ENCODE assay signal across 1 cellular context in the genomic region with DNA sequence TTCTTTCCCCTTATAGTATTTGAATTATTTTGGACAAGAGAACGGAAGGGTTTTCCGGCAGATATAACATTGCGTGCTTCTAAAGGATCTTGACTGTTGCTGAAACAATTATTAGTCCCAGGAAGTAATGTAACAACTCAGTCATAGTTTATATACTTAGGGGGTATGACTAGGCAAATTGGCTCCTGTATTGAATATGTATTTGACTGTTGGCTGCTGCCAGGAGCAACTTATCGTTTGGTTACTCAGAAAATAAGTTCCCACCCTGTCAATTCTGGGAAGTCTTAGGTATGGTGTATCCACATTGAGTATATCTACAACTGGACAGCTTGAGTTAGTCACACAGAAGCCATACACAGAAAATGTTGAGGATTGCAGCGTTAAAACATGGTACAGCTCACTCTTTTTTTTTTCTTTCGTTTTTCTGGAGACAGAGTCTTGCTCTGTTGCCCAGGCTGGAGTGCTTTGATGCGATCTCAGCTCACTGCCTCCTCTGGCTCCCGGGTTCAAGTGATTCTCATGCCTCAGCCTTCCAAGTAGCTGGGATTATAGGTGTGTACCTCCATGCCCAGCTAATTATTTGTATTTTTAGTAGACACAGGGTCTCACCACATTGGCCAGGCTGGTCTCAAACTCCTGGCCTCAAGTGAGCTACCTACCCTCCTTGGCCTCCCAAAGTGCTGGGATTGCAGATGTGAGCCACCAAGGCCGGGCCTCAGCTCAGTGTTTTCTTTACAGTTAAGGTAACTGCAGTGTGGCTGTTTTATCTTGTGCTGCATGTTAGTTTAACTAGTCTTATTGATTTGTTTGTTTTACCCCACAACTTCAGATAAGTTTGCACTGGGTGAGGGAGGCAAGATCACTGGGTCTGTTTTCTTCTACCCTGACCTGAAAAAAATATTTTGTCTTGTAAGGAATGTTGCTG.
TF ChIP-seq lines count a peak whose summit lies in the region.

No MANE protein-coding gene starts in this region.

TF ChIP-seq in HepG2, 621 proteins besides CTCF, POLR2A, EP300 and RAD21 (continued from another document and continues in another):
- TF ChIP-seq, protein P1, sequence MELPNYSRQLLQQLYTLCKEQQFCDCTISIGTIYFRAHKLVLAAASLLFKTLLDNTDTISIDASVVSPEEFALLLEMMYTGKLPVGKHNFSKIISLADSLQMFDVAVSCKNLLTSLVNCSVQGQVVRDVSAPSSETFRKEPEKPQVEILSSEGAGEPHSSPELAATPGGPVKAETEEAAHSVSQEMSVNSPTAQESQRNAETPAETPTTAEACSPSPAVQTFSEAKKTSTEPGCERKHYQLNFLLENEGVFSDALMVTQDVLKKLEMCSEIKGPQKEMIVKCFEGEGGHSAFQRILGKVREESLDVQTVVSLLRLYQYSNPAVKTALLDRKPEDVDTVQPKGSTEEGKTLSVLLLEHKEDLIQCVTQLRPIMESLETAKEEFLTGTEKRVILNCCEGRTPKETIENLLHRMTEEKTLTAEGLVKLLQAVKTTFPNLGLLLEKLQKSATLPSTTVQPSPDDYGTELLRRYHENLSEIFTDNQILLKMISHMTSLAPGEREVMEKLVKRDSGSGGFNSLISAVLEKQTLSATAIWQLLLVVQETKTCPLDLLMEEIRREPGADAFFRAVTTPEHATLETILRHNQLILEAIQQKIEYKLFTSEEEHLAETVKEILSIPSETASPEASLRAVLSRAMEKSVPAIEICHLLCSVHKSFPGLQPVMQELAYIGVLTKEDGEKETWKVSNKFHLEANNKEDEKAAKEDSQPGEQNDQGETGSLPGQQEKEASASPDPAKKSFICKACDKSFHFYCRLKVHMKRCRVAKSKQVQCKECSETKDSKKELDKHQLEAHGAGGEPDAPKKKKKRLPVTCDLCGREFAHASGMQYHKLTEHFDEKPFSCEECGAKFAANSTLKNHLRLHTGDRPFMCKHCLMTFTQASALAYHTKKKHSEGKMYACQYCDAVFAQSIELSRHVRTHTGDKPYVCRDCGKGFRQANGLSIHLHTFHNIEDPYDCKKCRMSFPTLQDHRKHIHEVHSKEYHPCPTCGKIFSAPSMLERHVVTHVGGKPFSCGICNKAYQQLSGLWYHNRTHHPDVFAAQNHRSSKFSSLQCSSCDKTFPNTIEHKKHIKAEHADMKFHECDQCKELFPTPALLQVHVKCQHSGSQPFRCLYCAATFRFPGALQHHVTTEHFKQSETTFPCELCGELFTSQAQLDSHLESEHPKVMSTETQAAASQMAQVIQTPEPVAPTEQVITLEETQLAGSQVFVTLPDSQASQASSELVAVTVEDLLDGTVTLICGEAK (IDR thresholded peaks at IDR 0.05) = no peak
- TF ChIP-seq, protein P1 (CRISPR knock-in tag; IDR thresholded peaks at IDR 0.05) = no peak
- TF ChIP-seq ZNF264 (CRISPR knock-in tag; IDR thresholded peaks at IDR 0.05) (peak; percentile 65; the same call in 1 of the 2 replicates), ZNF235 (CRISPR knock-in tag; IDR thresholded peaks at IDR 0.05; ENCODE audit: borderline replicate concordance) (no peak), FOSL2 (CRISPR knock-in tag; IDR thresholded peaks at IDR 0.05) (no peak), SOX5 (CRISPR knock-in tag; IDR thresholded peaks at IDR 0.05; ENCODE audit: borderline replicate concordance) (peak; percentile 77; the same call in 1 of the 2 replicates), ZNF484 (CRISPR knock-in tag; IDR thresholded peaks at IDR 0.05; ENCODE audit: borderline replicate concordance, low read depth) (no peak), ZSCAN21 (CRISPR knock-in tag; IDR thresholded peaks at IDR 0.05; ENCODE audit: borderline replicate concordance) (no peak), YY1 (IDR thresholded peaks at IDR 0.05; ENCODE audit: insufficient read depth, insufficient replicate concordance, low read depth, low read length) (no peak), ZIK1 (CRISPR knock-in tag; IDR thresholded peaks at IDR 0.05; ENCODE audit: borderline replicate concordance, low read depth) (no peak), HOXA7 (CRISPR knock-in tag; IDR thresholded peaks at IDR 0.05) (no peak), CBFB (CRISPR knock-in tag; IDR thresholded peaks at IDR 0.05) (no peak), PITX1 (CRISPR knock-in tag; IDR thresholded peaks at IDR 0.05) (peak; percentile 79), ZNF292 (CRISPR knock-in tag; IDR thresholded peaks at IDR 0.05; ENCODE audit: borderline replicate concordance, low read depth) (peak; percentile 89; the same call in 1 of the 2 replicates), BCL6 (CRISPR knock-in tag; IDR thresholded peaks at IDR 0.05) (peak; percentile 47; the same call in 1 of the 2 replicates), ZNF121 (CRISPR knock-in tag; IDR thresholded peaks at IDR 0.05) (peak; percentile 97), ZNF792 (CRISPR knock-in tag; IDR thresholded peaks at IDR 0.05) (no peak), ZNF274 (CRISPR knock-in tag; IDR thresholded peaks at IDR 0.05) (no peak), KDM6A (CRISPR knock-in tag; IDR thresholded peaks at IDR 0.05; ENCODE audit: low read depth) (peak; percentile 68; the same call in 1 of the 2 replicates), RCOR2 (CRISPR knock-in tag; IDR thresholded peaks at IDR 0.05) (peak; percentile 72), SPEN (CRISPR knock-in tag; IDR thresholded peaks at IDR 0.05; ENCODE audit: low read depth) (no peak; the same call in 1 of the 2 replicates), TBX2 (CRISPR knock-in tag; IDR thresholded peaks at IDR 0.05; ENCODE audit: borderline replicate concordance) (peak; percentile 76), GZF1 (CRISPR knock-in tag; IDR thresholded peaks at IDR 0.05) (no peak), GATA4 (IDR thresholded peaks at IDR 0.05; ENCODE audit: borderline replicate concordance, low read depth) (peak; percentile 82; the same call in 1 of the 2 replicates), ZNF772 (CRISPR knock-in tag; IDR thresholded peaks at IDR 0.05) (no peak), GATAD1 (CRISPR knock-in tag; IDR thresholded peaks at IDR 0.05) (0 out of 2 replicates have a peak, but pooled peaks have one; percentile 23)
- TF ChIP-seq, protein P2, sequence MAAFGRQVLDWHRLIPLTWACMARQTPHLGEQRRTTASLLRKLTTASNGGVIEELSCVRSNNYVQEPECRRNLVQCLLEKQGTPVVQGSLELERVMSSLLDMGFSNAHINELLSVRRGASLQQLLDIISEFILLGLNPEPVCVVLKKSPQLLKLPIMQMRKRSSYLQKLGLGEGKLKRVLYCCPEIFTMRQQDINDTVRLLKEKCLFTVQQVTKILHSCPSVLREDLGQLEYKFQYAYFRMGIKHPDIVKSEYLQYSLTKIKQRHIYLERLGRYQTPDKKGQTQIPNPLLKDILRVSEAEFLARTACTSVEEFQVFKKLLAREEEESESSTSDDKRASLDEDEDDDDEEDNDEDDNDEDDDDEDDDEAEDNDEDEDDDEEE (CRISPR knock-in tag; IDR thresholded peaks at IDR 0.05) = no peak
- TF ChIP-seq, protein P3, sequence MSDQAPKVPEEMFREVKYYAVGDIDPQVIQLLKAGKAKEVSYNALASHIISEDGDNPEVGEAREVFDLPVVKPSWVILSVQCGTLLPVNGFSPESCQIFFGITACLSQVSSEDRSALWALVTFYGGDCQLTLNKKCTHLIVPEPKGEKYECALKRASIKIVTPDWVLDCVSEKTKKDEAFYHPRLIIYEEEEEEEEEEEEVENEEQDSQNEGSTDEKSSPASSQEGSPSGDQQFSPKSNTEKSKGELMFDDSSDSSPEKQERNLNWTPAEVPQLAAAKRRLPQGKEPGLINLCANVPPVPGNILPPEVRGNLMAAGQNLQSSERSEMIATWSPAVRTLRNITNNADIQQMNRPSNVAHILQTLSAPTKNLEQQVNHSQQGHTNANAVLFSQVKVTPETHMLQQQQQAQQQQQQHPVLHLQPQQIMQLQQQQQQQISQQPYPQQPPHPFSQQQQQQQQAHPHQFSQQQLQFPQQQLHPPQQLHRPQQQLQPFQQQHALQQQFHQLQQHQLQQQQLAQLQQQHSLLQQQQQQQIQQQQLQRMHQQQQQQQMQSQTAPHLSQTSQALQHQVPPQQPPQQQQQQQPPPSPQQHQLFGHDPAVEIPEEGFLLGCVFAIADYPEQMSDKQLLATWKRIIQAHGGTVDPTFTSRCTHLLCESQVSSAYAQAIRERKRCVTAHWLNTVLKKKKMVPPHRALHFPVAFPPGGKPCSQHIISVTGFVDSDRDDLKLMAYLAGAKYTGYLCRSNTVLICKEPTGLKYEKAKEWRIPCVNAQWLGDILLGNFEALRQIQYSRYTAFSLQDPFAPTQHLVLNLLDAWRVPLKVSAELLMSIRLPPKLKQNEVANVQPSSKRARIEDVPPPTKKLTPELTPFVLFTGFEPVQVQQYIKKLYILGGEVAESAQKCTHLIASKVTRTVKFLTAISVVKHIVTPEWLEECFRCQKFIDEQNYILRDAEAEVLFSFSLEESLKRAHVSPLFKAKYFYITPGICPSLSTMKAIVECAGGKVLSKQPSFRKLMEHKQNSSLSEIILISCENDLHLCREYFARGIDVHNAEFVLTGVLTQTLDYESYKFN (CRISPR knock-in tag; conservative IDR thresholded peaks at IDR 0.05) = peak; percentile 96
- TF ChIP-seq, protein P4, sequence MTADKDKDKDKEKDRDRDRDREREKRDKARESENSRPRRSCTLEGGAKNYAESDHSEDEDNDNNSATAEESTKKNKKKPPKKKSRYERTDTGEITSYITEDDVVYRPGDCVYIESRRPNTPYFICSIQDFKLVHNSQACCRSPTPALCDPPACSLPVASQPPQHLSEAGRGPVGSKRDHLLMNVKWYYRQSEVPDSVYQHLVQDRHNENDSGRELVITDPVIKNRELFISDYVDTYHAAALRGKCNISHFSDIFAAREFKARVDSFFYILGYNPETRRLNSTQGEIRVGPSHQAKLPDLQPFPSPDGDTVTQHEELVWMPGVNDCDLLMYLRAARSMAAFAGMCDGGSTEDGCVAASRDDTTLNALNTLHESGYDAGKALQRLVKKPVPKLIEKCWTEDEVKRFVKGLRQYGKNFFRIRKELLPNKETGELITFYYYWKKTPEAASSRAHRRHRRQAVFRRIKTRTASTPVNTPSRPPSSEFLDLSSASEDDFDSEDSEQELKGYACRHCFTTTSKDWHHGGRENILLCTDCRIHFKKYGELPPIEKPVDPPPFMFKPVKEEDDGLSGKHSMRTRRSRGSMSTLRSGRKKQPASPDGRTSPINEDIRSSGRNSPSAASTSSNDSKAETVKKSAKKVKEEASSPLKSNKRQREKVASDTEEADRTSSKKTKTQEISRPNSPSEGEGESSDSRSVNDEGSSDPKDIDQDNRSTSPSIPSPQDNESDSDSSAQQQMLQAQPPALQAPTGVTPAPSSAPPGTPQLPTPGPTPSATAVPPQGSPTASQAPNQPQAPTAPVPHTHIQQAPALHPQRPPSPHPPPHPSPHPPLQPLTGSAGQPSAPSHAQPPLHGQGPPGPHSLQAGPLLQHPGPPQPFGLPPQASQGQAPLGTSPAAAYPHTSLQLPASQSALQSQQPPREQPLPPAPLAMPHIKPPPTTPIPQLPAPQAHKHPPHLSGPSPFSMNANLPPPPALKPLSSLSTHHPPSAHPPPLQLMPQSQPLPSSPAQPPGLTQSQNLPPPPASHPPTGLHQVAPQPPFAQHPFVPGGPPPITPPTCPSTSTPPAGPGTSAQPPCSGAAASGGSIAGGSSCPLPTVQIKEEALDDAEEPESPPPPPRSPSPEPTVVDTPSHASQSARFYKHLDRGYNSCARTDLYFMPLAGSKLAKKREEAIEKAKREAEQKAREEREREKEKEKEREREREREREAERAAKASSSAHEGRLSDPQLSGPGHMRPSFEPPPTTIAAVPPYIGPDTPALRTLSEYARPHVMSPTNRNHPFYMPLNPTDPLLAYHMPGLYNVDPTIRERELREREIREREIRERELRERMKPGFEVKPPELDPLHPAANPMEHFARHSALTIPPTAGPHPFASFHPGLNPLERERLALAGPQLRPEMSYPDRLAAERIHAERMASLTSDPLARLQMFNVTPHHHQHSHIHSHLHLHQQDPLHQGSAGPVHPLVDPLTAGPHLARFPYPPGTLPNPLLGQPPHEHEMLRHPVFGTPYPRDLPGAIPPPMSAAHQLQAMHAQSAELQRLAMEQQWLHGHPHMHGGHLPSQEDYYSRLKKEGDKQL (CRISPR knock-in tag; IDR thresholded peaks at IDR 0.05; ENCODE audit: low read depth) = peak; percentile 82
- TF ChIP-seq, protein P5, sequence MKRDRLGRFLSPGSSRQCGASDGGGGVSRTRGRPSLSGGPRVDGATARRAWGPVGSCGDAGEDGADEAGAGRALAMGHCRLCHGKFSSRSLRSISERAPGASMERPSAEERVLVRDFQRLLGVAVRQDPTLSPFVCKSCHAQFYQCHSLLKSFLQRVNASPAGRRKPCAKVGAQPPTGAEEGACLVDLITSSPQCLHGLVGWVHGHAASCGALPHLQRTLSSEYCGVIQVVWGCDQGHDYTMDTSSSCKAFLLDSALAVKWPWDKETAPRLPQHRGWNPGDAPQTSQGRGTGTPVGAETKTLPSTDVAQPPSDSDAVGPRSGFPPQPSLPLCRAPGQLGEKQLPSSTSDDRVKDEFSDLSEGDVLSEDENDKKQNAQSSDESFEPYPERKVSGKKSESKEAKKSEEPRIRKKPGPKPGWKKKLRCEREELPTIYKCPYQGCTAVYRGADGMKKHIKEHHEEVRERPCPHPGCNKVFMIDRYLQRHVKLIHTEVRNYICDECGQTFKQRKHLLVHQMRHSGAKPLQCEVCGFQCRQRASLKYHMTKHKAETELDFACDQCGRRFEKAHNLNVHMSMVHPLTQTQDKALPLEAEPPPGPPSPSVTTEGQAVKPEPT (CRISPR knock-in tag; IDR thresholded peaks at IDR 0.05; ENCODE audit: low read depth) = no peak
- TF ChIP-seq, protein P6, sequence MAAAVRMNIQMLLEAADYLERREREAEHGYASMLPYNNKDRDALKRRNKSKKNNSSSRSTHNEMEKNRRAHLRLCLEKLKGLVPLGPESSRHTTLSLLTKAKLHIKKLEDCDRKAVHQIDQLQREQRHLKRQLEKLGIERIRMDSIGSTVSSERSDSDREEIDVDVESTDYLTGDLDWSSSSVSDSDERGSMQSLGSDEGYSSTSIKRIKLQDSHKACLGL (CRISPR knock-in tag; IDR thresholded peaks at IDR 0.05) = no peak
